1 cellular context compared by ENCODE assay signal in the genomic region with DNA sequence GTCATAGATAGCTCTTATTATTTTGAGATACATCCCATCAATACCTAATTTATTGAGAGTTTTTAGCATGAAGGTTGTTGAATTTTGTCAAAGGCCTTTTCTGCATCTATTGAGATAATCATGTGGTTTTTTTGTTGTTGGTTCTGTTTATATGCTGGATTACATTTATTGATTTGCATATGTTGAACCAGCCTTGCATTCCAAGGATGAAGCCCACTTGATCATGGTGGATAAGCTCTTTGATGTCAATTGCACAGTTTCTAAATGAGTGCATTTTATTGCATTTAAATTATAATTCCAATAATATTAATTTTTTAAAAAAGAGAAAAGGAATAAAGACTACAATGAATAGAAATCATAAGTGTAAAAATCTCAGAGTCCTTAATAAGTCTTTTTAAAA. TPM values are rescaled to one million over a fixed set of nuclear protein-coding genes. Genes with fewer than 3 reads are reported as not detected.
"Had no signal": no experiment of that assay in that cellular context is flagged by ENCODE, and none has a peak within 500 bp of the region (broad histone marks: within the 10 kb centered on the region; RNA-seq: fewer than 3 reads in every experiment).

No MANE protein-coding gene starts in this region.

RNA-seq across cellular contexts. Expression of gene TEC, which starts 45.1 kb away (rescaled TPM):
- total RNA-seq: G401 had no signal
